Comparison of ENCODE assay signal across 8 cellular contexts in the genomic region with DNA sequence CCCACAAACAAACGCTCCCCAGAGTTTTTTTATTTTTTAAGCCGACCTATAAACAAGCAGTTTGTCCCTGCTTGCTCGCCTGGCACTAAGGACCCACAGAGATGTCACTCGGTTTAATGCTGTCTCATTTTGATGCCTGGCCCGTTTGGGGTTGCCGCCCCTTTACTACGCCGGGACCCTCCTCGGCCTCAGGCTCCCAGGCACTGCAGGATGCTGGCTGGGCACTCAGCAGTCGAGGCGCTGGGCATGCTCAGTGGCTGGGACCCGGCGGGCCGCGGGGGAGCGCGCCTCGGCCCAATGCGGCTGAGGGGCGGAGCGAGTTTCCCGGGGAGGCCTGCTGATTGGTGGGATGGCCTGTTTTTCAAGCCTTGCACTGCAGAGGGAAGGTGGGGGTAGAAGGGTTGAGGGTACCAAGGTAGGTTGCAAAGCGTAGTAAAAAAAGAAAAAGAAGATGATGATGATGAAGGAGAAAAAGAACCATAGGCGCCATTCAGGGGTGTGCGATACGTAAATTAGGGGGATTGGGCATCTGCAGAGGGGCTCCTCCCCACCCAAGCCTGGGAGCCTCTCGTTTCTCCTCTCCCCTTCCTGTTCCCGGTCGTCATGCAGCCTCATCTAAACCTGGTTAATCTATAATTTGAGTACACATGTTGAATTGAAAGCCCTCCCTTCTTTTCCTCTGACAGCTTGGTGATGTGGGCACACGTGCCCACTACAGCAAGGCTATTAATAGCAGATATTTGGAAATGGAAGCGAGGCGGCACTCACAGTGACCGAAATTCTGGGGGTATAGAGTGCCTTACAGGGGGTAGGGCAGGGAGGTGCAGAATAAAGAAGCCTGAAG. TPM values are rescaled to one million over a fixed set of nuclear protein-coding genes. Genes with fewer than 3 reads are reported as not detected.
DNase-seq lines count a peak whose midpoint lies in the region; ATAC-seq, FAIRE-seq and TF ChIP-seq lines count a peak whose summit lies in the region.

No MANE protein-coding gene starts in this region.

- peaks cover 10% of the 10 kb centered on the region for H3K27me3 Mint-ChIP-seq in activated B cell treated with CpG ODN at 0.5 μM for 24 hours

- no peaks in the 10 kb centered on the region for H3K36me3 ChIP-seq in kidney (ENCODE audit: control insufficient read depth in 1 of 2, insufficient read depth in 2 of 2, low read length in 2 of 2)

- H3K36me3 Mint-ChIP-seq in activated B cell treated with CpG ODN at 0.5 μM for 24 hours (ENCODE audit: low read depth) = peaks cover 1% of the 10 kb centered on the region

- DNase-seq in NCI-H1694 (lab: John Stamatoyannopoulos, UW) = peak; percentile 90
- DNase-seq in activated B cell treated with CpG ODN at 0.5 μM for 24 hours = peak; percentile 84
- peak; percentile 40 for DNase-seq in central memory CD4-positive, alpha-beta T cell
- DNase-seq in kidney = peak; percentile 94
- DNase-seq in stimulated activated CD4-positive, alpha-beta T cell treated with anti-CD3 and anti-CD28 coated beads, Interleukin-1b, Interleukin-23, amount 100 ng/mL, for 48 hours = peak; percentile 78
- DNase-seq in SKM-1 treated with dmso at 0.1 percent for 144 hours (lab: John Stamatoyannopoulos, UW; ENCODE audit: unreplicated experiment) = no peak

- peak overlapping the region; percentile 74 to 82 for H3K4me3 ChIP-seq in kidney (ENCODE audit: low read length in 2 of 2)

- peaks cover 33% of the 10 kb centered on the region for H3K4me1 Mint-ChIP-seq in activated B cell treated with CpG ODN at 0.5 μM for 24 hours

- POLR2A ChIA-PET in activated B cell treated with CpG ODN at 0.5 μM for 24 hours (lab: Charles Lee) = interaction anchor here (1.1 to 3.4 kb wide), 7 partner anchors 9 to 170 kb away, joined by 3 to 34 read pairs (median 6); a partner anchor contains a TSS

- intact Hi-C loops in activated B cell treated with CpG ODN at 0.5 μM for 24 hours (cut with micrococcal nuclease) = loop anchor here (1.0 to 10.0 kb wide), 6 partner anchors 35 to 1759 kb away; a partner anchor contains a TSS
- intact Hi-C loops in kidney (cut with DNase I) = loop anchor here (10.0 kb wide), 1 partner anchor 916 kb away; no protein-coding TSS in a partner anchor

- TF ChIP-seq CTCF in activated B cell treated with CpG ODN at 0.5 μM for 24 hours (IDR thresholded peaks at IDR 0.05) (no peak), kidney (IDR thresholded peaks at IDR 0.05; ENCODE audit: borderline replicate concordance, extremely low read depth, insufficient read depth) (no peak)

- H3K9me3 Mint-ChIP-seq in activated B cell treated with CpG ODN at 0.5 μM for 24 hours = no peaks in the 10 kb centered on the region

- CTCF ChIA-PET in activated B cell treated with CpG ODN at 0.5 μM for 24 hours (lab: Charles Lee) = interaction anchor here (0.5 to 6.0 kb wide), 12 partner anchors 10 to 1135 kb away, joined by 3 to 59 read pairs (median 9); no protein-coding TSS in a partner anchor

- no peak for FAIRE-seq in kidney (lab: Jason Lieb, UNC)

- peak overlapping the region; percentile 90 for H3K4me3 Mint-ChIP-seq in activated B cell treated with CpG ODN at 0.5 μM for 24 hours

- H3K4me1 ChIP-seq in kidney (ENCODE audit: control insufficient read depth in 1 of 2, insufficient read depth in 1 of 2, low read depth in 1 of 2, low read length in 2 of 2) = peaks cover 10 to 16% of the 10 kb centered on the region in 2 donors

- H3K9ac ChIP-seq in kidney (ENCODE audit: low read length in 2 of 2) = peak overlapping the region; percentile 41 to 94

- ATAC-seq in HG02571 (IDR thresholded peaks at IDR 0.05; ENCODE audit: unreplicated experiment) = peak; percentile 82
- peak; percentile 78 for ATAC-seq in activated B cell treated with CpG ODN at 0.5 μM for 24 hours (ENCODE audit: low read depth)

- peak; percentile 56 for TF ChIP-seq POLR2A in GM10847 (IDR thresholded peaks at IDR 0.05; ENCODE audit: extremely low read depth, insufficient read length)

- peak overlapping the region; percentile 77 for H3K27ac Mint-ChIP-seq in activated B cell treated with CpG ODN at 0.5 μM for 24 hours

- H3K27ac ChIP-seq in kidney (ENCODE audit: low read depth in 2 of 2, low read length in 2 of 2) = peak overlapping the region; percentile 86 to 87

- no peaks in the 10 kb centered on the region for H3K9me3 ChIP-seq in kidney (ENCODE audit: control insufficient read depth in 1 of 2, low read length in 2 of 2)

RNA-seq across cellular contexts. Expression of a gene that starts 1.5 kb away (rescaled TPM):
- total RNA-seq in activated B cell treated with CpG ODN at 0.5 μM for 24 hours (3.2 and 3.6 TPM in 2 replicates), kidney (13.4 TPM)
- polyA plus RNA-seq in kidney (ENCODE audit: insufficient read depth, low read depth, low replicate concordance) = 4.5 TPM

RNA-seq across cellular contexts. Expression of a gene that starts 34.7 kb away (rescaled TPM):
- total RNA-seq in activated B cell treated with CpG ODN at 0.5 μM for 24 hours = 71.1 and 90.2 TPM in 2 replicates
- total RNA-seq in kidney = 49.9 TPM
- polyA plus RNA-seq in kidney (ENCODE audit: insufficient read depth, low read depth, low replicate concordance) = 8.3 TPM
